Comparison of ENCODE assay signal across 12 cellular contexts in the genomic region with DNA sequence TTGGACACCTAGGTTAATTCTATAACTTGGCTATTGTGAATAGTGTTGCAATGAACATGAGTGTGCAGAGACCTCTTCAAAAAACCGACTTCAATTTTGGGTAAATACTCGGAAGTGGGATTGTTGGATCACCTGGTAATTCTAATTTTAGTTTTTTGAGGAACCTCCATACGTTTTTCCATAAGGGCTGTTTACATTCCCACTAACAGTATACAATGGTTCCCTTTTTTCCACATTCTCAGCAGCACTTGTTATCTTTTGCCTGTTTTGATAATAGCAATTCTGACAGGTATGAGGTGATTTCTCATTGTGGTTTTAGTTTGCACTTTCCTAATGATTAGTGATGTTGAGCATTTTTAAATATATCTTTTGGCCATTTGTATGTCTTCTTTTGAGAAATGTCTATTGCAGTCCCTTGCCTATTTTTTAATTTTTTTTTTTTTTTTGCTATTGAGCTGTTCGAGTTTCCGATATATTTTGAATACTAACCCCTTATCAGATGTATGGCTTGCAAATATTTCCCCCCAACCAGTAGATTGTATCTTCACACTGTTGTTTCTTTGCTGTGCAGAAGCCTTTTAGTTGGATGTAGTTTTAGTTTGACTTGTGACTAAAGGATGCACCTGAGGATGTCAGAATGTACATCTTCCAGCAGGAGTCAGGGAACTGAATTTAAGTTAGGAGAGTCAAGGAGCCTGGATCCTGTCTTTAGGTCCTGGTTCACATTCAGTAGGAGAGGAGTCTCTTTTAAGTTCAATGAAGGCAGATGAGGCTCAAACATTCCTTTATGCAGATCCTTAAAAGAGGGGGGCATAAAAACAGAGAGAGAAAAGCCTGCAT.
DNase-seq lines count a peak whose midpoint lies in the region; ATAC-seq and TF ChIP-seq lines count a peak whose summit lies in the region.
"Had no signal": no experiment of that assay in that cellular context is flagged by ENCODE, and none has a peak within 500 bp of the region (broad histone marks: within the 10 kb centered on the region; RNA-seq: fewer than 3 reads in every experiment).

No MANE protein-coding gene starts in this region.

- 78% methylated on average over 5 of the region's 5 CpGs for WGBS in suprapubic skin

- H3K79me2 ChIP-seq in OCI-LY3 (ENCODE audit: low read length): no peaks in the 10 kb centered on the region

- H3K4me3 ChIP-seq in CD4-positive, alpha-beta memory T cell (ENCODE audit: low read length in 2 of 2): no peak overlapping the region
- H3K4me3 ChIP-seq in OCI-LY3 (ENCODE audit: low read length) (no peak overlapping the region), suprapubic skin (no peak overlapping the region)
- H3K4me3 ChIP-seq: tibial nerve had no signal

- peaks cover 13% of the 10 kb centered on the region for H3K4me1 ChIP-seq in CD4-positive, alpha-beta memory T cell (ENCODE audit: insufficient read depth, low read length)
- H3K4me1 ChIP-seq in OCI-LY3 (ENCODE audit: low read length): peaks cover 15% of the 10 kb centered on the region
- H3K4me1 ChIP-seq in suprapubic skin: no peaks in the 10 kb centered on the region
- H3K4me1 ChIP-seq: tibial nerve had no signal

- H3K27ac ChIP-seq in CD4-positive, alpha-beta memory T cell (ENCODE audit: low read depth, low read length): no peak overlapping the region
- H3K27ac ChIP-seq in OCI-LY3 (ENCODE audit: low read length) (no peak overlapping the region), suprapubic skin (no peak overlapping the region)
- H3K27ac ChIP-seq: brain microvascular endothelial cell, tibial nerve, VCaP had no signal

- no peak for TF ChIP-seq EP300 in suprapubic skin (IDR thresholded peaks at IDR 0.05)

- no peaks in the 10 kb centered on the region for H3K27me3 Mint-ChIP-seq in CD4-positive, alpha-beta memory T cell

- peak overlapping the region in 1 of 8 donors; percentile 49 for H3K4me3 Mint-ChIP-seq in CD4-positive, alpha-beta memory T cell
- H3K4me3 Mint-ChIP-seq: activated T-helper 1 cell treated with anti-CD3 and anti-CD28 coated beads, Interleukin-12 subunit alpha, Interleukin-12 subunit beta, Interleukin-2, Interleukin-4 antibody, amounts not matched to agents 30 ng/mL and 10 ng/mL and 1 ng/mL, durations not matched to agents 14 hours and 24 hours and 36 hours had no signal

- H2AFZ ChIP-seq in OCI-LY3 (ENCODE audit: low read depth, low read length): no peak overlapping the region

- no peaks in the 10 kb centered on the region for H3K9me3 ChIP-seq in CD4-positive, alpha-beta memory T cell (ENCODE audit: control insufficient read depth in 1 of 2, low read length in 2 of 2)
- H3K9me3 ChIP-seq in OCI-LY3 (ENCODE audit: insufficient read depth, low read length): no peaks in the 10 kb centered on the region
- no peaks in the 10 kb centered on the region for H3K9me3 ChIP-seq in suprapubic skin
- H3K9me3 ChIP-seq: tibial nerve had no signal

- POLR2A ChIA-PET in CD4-positive, alpha-beta memory T cell (lab: Charles Lee; ENCODE audit: partially characterized antibody): interaction anchor here (0.6 to 2.8 kb wide), 12 partner anchors 11 to 429 kb away, joined by 3 to 75 read pairs (median 4); no protein-coding TSS in a partner anchor

- no peaks in the 10 kb centered on the region for H3K36me3 Mint-ChIP-seq in CD4-positive, alpha-beta memory T cell

- H3K36me3 ChIP-seq in CD4-positive, alpha-beta memory T cell (ENCODE audit: insufficient read depth, low read length): no peaks in the 10 kb centered on the region
- no peaks in the 10 kb centered on the region for H3K36me3 ChIP-seq in OCI-LY3 (replicated peaks; ENCODE audit: low read depth, low read length)
- no peaks in the 10 kb centered on the region for H3K36me3 ChIP-seq in suprapubic skin
- H3K36me3 ChIP-seq: brain microvascular endothelial cell, tibial nerve had no signal

- peak overlapping the region in 6 of 7 donors; percentile 2 to 96 (median 66) for H3K27ac Mint-ChIP-seq in CD4-positive, alpha-beta memory T cell
- H3K27ac Mint-ChIP-seq: activated T-helper 1 cell treated with anti-CD3 and anti-CD28 coated beads, Interleukin-12 subunit alpha, Interleukin-12 subunit beta, Interleukin-2, Interleukin-4 antibody, amounts not matched to agents 30 ng/mL and 10 ng/mL and 1 ng/mL, durations not matched to agents 14 hours and 24 hours and 36 hours had no signal

- intact Hi-C loops in CD4-positive, alpha-beta memory T cell (cut with micrococcal nuclease): loop anchor here (1.0 to 5.0 kb wide), 7 partner anchors 48 to 462 kb away; no protein-coding TSS in a partner anchor

- no peak overlapping the region for H3K9ac ChIP-seq in OCI-LY3 (ENCODE audit: low read length)

- peaks cover 7 to 10% (median 10%) of the 10 kb centered on the region in 4 donors for H3K4me1 Mint-ChIP-seq in CD4-positive, alpha-beta memory T cell

- no peak for TF ChIP-seq CTCF in OCI-LY3 (IDR thresholded peaks at IDR 0.05; ENCODE audit: low read depth, low read length)
- no peak for TF ChIP-seq CTCF in suprapubic skin (IDR thresholded peaks at IDR 0.05)

- ATAC-seq in GM19372 (IDR thresholded peaks at IDR 0.05; ENCODE audit: low read depth, unreplicated experiment) (peak; percentile 17), HG02870 (IDR thresholded peaks at IDR 0.05; ENCODE audit: unreplicated experiment) (peak; percentile 9), HG03442 (IDR thresholded peaks at IDR 0.05; ENCODE audit: unreplicated experiment) (no peak), HG03196 (IDR thresholded peaks at IDR 0.05; ENCODE audit: unreplicated experiment) (no peak)

- no peak for TF ChIP-seq POLR2A in suprapubic skin (IDR thresholded peaks at IDR 0.05)

- 0 out of 2 replicates have a peak overlapping the region, but pooled peaks have one; percentile 10 for H3K4me2 ChIP-seq in OCI-LY3 (ENCODE audit: low read length)

- CTCF ChIA-PET in CD4-positive, alpha-beta memory T cell (lab: Charles Lee; ENCODE audit: partially characterized antibody): interaction anchor here (0.7 to 7.1 kb wide), 36 partner anchors 10 to 494 kb away, joined by 3 to 262 read pairs (median 7); partner anchors contain the start of gene EXTL2

- H3K27me3 ChIP-seq in CD4-positive, alpha-beta memory T cell (ENCODE audit: insufficient read depth, low read length): no peaks in the 10 kb centered on the region
- H3K27me3 ChIP-seq in OCI-LY3 (ENCODE audit: low read depth, low read length): 0 out of 2 replicates have a peak, but pooled peaks cover 9% of the 10 kb centered on the region
- no peaks in the 10 kb centered on the region for H3K27me3 ChIP-seq in suprapubic skin
- H3K27me3 ChIP-seq: brain microvascular endothelial cell, tibial nerve had no signal

- DNase-seq in CD4-positive, alpha-beta memory T cell: no peak
- DNase-seq in suprapubic skin (ENCODE audit: low spot score in 2 of 2): no peak
- DNase-seq in stimulated activated CD4-positive, alpha-beta T cell treated with anti-CD3 and anti-CD28 coated beads, Interleukin-12 subunit alpha, Interleukin-12 subunit beta, amount 100 ng/mL, for 4 hours: no peak

- peaks cover 0 to 1% (median 0%) of the 10 kb centered on the region in 8 donors for H3K9me3 Mint-ChIP-seq in CD4-positive, alpha-beta memory T cell
- H3K9me3 Mint-ChIP-seq: activated T-helper 1 cell treated with anti-CD3 and anti-CD28 coated beads, Interleukin-12 subunit alpha, Interleukin-12 subunit beta, Interleukin-2, Interleukin-4 antibody, amounts not matched to agents 30 ng/mL and 10 ng/mL and 1 ng/mL, durations not matched to agents 14 hours and 24 hours and 36 hours had no signal

- H4K20me1 ChIP-seq in OCI-LY3 (ENCODE audit: insufficient read depth, low read length): no peaks in the 10 kb centered on the region

Comparison
In these comparisons a context has a peak if more than half of its experiments do, and no peak if none do; other contexts are left out.
1. ATAC-seq: peak in GM19372 (single experiment) and HG02870 (single experiment); none in HG03442 (single experiment) and HG03196 (single experiment).